In the genomic region with DNA sequence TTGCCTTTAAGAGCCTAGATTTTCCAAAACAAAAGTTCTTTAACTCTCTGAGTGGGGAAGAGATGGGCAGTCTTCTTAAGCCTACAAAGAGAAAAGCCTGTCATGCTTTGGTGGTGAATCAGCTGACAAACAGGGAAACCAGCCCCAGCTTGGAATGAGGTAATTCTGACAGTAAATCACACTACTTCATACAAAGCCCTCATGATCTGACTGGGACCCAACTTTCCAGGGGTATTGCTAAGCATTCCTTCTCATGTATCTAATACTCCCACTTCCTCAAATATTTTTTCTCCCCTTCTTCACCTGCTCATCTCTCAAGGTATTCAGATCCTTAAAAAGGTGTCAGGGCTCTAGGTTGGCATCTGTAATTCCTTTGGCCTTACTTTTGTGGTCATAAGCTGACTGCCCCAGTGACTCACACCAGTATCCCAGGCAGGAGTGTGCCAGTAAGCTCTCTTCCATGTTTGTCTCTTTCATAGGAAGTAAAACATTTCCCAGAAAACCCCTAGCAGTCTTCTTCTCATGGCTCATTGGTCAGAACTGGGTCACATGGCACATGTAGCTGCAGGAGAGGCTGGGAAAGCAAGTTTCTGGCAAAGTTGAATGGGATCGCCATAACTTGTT, we compare ENCODE assay signal across 7 cellular contexts. TPM values are rescaled to one million over a fixed set of nuclear protein-coding genes. Genes with fewer than 3 reads are reported as not detected.
DNase-seq lines count a peak whose midpoint lies in the region; ATAC-seq and TF ChIP-seq lines count a peak whose summit lies in the region.

No MANE protein-coding gene starts in this region.

- POLR2A ChIA-PET in HCT116 (lab: Charles Lee), result interaction anchor here (0.7 to 2.1 kb wide), 3 partner anchors 16 to 22 kb away, joined by 3 to 10 read pairs (median 4); partner anchors contain the start of genes TBC1D22B and TMEM217

- no peak for TF ChIP-seq CTCF in HCT116 (IDR thresholded peaks at IDR 0.05 in 2 of 3, conservative IDR thresholded peaks at IDR 0.05 in 1 of 3; ENCODE audit: borderline replicate concordance in 1 of 3, insufficient read depth in 1 of 3, low read depth in 2 of 3, low read length in 2 of 3)
- no peak for TF ChIP-seq CTCF in stomach (IDR thresholded peaks at IDR 0.05)

- H3K9me3 ChIP-seq in HCT116 (ENCODE audit: control insufficient read depth in 1 of 2, insufficient read depth in 1 of 2, low read depth in 1 of 2, low read length in 2 of 2) (no peaks in the 10 kb centered on the region), stomach (no peaks in the 10 kb centered on the region)

- H3K27ac ChIP-seq in HCT116 (ENCODE audit: low read depth, low read length) (peak overlapping the region; percentile 74), stomach (peak overlapping the region; percentile 52 to 85 (median 74))

- H3K9ac ChIP-seq in HCT116 (ENCODE audit: low read length), result peak overlapping the region; percentile 25

- DNase-seq in HCT116 (ENCODE audit: low read depth, low spot score), result peak; percentile 82
- DNase-seq in SW 1271 (lab: John Stamatoyannopoulos, UW), result peak; percentile 69 to 91
- peak; percentile 97 for DNase-seq in glomerular visceral epithelial cell (ENCODE audit: extremely low spot score)
- DNase-seq in stomach, result no peak
- DNase-seq in ecto neural progenitor cell (ENCODE audit: low spot score), result no peak
- no peak for DNase-seq in effector CD4-positive, alpha-beta T cell

- H3K27me3 ChIP-seq in HCT116 (ENCODE audit: insufficient read depth, low read length), result no peaks in the 10 kb centered on the region
- H3K27me3 ChIP-seq in stomach, result no peaks in the 10 kb centered on the region

- no peaks in the 10 kb centered on the region for H4K20me1 ChIP-seq in HCT116 (ENCODE audit: insufficient read depth)

- intact Hi-C loops in HCT116 (cut with micrococcal nuclease), result no loop called here
- intact Hi-C loops in stomach (cut with DNase I; ENCODE audit: low total_unique reads), result no loop called here

- H3K9me2 ChIP-seq in HCT116 (ENCODE audit: insufficient read depth), result no peaks in the 10 kb centered on the region

- peak overlapping the region; percentile 24 to 27 for H3K4me3 ChIP-seq in HCT116 (replicated peaks in 1 of 2; ENCODE audit: low read depth in 1 of 2, low read length in 2 of 2)
- H3K4me3 ChIP-seq in stomach, result no peak overlapping the region

- CTCF ChIA-PET in HCT116 (lab: Charles Lee), result interaction anchor here (0.7 to 1.2 kb wide), 2 partner anchors 72 to 224 kb away, joined by 3 to 4 read pairs; no protein-coding TSS in a partner anchor

- TSS peak; percentile 72 for BruUV-seq in HCT116 (replicated peaks; lab: Mats Ljungman, UMichigan)

- no peak for TF ChIP-seq RAD21 in HCT116 (IDR thresholded peaks at IDR 0.05; ENCODE audit: low read depth)

- peak overlapping the region; percentile 39 for H2AFZ ChIP-seq in HCT116 (ENCODE audit: low read depth, low read length, poor library complexity, severe bottlenecking)

- TF ChIP-seq POLR2A in HCT116 (IDR thresholded peaks at IDR 0.05; ENCODE audit: borderline replicate concordance, extremely low read depth, insufficient read depth, insufficient read length) (no peak), stomach (IDR thresholded peaks at IDR 0.05) (no peak)

- no peaks in the 10 kb centered on the region for H3K79me2 ChIP-seq in HCT116 (ENCODE audit: insufficient read depth, low read length)

- H3K4me1 ChIP-seq in HCT116 (ENCODE audit: control insufficient read depth in 1 of 2, insufficient read depth in 2 of 2, low read length in 2 of 2) (peaks cover 44 to 68% of the 10 kb centered on the region in 2 experiments), stomach (peaks cover 25 to 48% (median 35%) of the 10 kb centered on the region in 4 donors)

- H3K4me2 ChIP-seq in HCT116 (ENCODE audit: low read length), result peak overlapping the region; percentile 65

- no peak for TF ChIP-seq EP300 in stomach (IDR thresholded peaks at IDR 0.05)

- H3K36me3 ChIP-seq in HCT116 (ENCODE audit: control insufficient read depth in 1 of 2, insufficient read depth in 2 of 2, low read length in 2 of 2) (no peaks in the 10 kb centered on the region), stomach (no peaks in the 10 kb centered on the region)

- RAD21 ChIA-PET in HCT116 (lab: Charles Lee; ENCODE audit: low non-redundant PET in 1 of 2, low total read pairs in 2 of 2, uncharacterized antibody in 2 of 2, unreplicated experiment in 2 of 2), result interaction anchor here in 1 of 2 experiments (0.6 kb wide), 1 partner anchor 457 kb away, joined by 3 read pairs; no protein-coding TSS in a partner anchor

- WGBS in stomach, 5 donors, result 75 to 91% (median 84%) methylated on average over 1 of the region's 1 CpG

- ATAC-seq in HCT116 (peak; percentile 81), HG02870 (IDR thresholded peaks at IDR 0.05; ENCODE audit: unreplicated experiment) (no peak)

TF ChIP-seq in HCT116, 20 proteins besides CTCF, POLR2A, EP300 and RAD21:
- TF ChIP-seq YY1 (IDR thresholded peaks at IDR 0.05; ENCODE audit: extremely low read depth, insufficient replicate concordance, low read depth, low read length) (peak; percentile 56), POLR2AphosphoS5 (IDR thresholded peaks at IDR 0.05; ENCODE audit: low read depth, low read length) (peak; percentile 38; the same call in 1 of the 2 replicates), CBX3 (IDR thresholded peaks at IDR 0.05; ENCODE audit: low read depth) (peak; percentile 87), CEBPB (IDR thresholded peaks at IDR 0.05; ENCODE audit: low read depth) (peak; percentile 69), ELF1 (IDR thresholded peaks at IDR 0.05; ENCODE audit: borderline replicate concordance, low read depth) (peak; percentile 45), SRF (IDR thresholded peaks at IDR 0.05; ENCODE audit: low read depth) (no peak; the same call in 1 of the 2 replicates), ZBTB33 (IDR thresholded peaks at IDR 0.05; ENCODE audit: extremely low read depth, insufficient replicate concordance, low read length) (no peak), FOSL1 (IDR thresholded peaks at IDR 0.05; ENCODE audit: low read depth) (peak; percentile 81), SP1 (IDR thresholded peaks at IDR 0.05; ENCODE audit: low read depth) (peak; percentile 70), JUND (IDR thresholded peaks at IDR 0.05) (peak; percentile 76), MAX (IDR thresholded peaks at IDR 0.05) (no peak; the same call in 1 of the 2 replicates), EGR1 (IDR thresholded peaks at IDR 0.05; ENCODE audit: low read depth) (0 out of 2 replicates have a peak, but pooled peaks have one; percentile 23)
TF ChIP-seq in HCT116: peak in this region for 9.

RNA-seq across cellular contexts. Expression of gene TBC1D22B, which starts 15.0 kb away (rescaled TPM):
- total RNA-seq in HCT116 (2021; ENCODE audit: unreplicated experiment) (9.1 TPM), stomach (10 to 100 TPM in 1 of 5 donors, 1 to 10 TPM in 4; 3.5 to 16.3 (median 6.4) TPM)
- 7.0 and 7.7 TPM in 2 replicates for polyA plus RNA-seq in HCT116 (2012)
- polyA plus RNA-seq in stomach, result 1 to 10 TPM; 5.8 to 6.4 (median 5.9) TPM

RNA-seq across cellular contexts. Expression of gene TMEM217, which starts 15.4 kb away (rescaled TPM):
- total RNA-seq in HCT116 (2021; ENCODE audit: unreplicated experiment), result 0.98 TPM
- polyA plus RNA-seq in HCT116 (2012), result 0.36 and 0.72 TPM in 2 replicates
- total RNA-seq in stomach, result under 1 TPM in 1 of 5 donors, not detected in 4; 0.87 TPM
- 1 to 10 TPM in 1 of 3 donors, under 1 TPM in 1, not detected in 1; 0.60 to 1.2 TPM for polyA plus RNA-seq in stomach

Comparison
In these comparisons a context has a peak if more than half of its experiments do, and no peak if none do; other contexts are left out.
1. DNase-seq: peak in HCT116 (single experiment), SW 1271 (2 of 2) and glomerular visceral epithelial cell (single experiment); none in stomach (single experiment), ecto neural progenitor cell (single experiment) and effector CD4-positive, alpha-beta T cell (single experiment).
2. H3K4me3 ChIP-seq: peak in HCT116 (2 of 2); none in stomach (0 of 4).